In the genomic region with DNA sequence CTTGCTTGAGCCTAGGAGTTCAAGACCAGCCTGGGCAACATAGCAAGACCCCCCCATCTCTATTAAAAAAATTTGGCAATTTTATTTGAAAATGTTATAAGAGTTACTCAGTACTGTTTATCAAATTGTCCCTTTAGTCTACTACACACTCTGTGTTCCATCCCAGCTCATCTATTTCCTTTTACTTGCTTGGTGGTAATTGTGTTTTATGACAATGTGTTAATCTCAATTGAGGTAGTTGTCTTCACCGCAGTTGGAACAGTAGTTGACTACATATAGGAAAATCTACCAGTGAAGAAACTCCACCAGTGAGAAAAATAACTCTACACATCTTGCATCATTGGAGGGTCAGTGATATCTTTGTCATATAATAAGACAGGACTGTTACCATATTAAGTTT, we compare ENCODE assay signal across 25 cellular contexts. TPM values are rescaled to one million over a fixed set of nuclear protein-coding genes. Genes with fewer than 3 reads are reported as not detected.
DNase-seq lines count a peak whose midpoint lies in the region; ATAC-seq and TF ChIP-seq lines count a peak whose summit lies in the region.
"Had no signal": no experiment of that assay in that cellular context is flagged by ENCODE, and none has a peak within 500 bp of the region (broad histone marks: within the 10 kb centered on the region; RNA-seq: fewer than 3 reads in every experiment).

No MANE protein-coding gene starts in this region.

- no peaks in the 10 kb centered on the region for H3K27me3 Mint-ChIP-seq in activated naive CD4-positive, alpha-beta T cell treated with anti-CD3 and anti-CD28 coated beads, Interleukin-2, amount 50 U/mL, for 24 hours
- H3K27me3 Mint-ChIP-seq in activated naive CD8-positive, alpha-beta T cell treated with anti-CD3 and anti-CD28 coated beads, Interleukin-2, amount 50 U/mL, for 24 hours = no peaks in the 10 kb centered on the region
- no peaks in the 10 kb centered on the region for H3K27me3 Mint-ChIP-seq in stimulated activated memory B cell treated with anti-CD40 and anti-IgM and Interleukin-4, amounts not matched to agents 10 μg/mL and 1 μg/mL and 100 μg/mL, for 72 hours

- intact Hi-C loops in OCI-LY7 (cut with micrococcal nuclease; ENCODE audit: unreplicated experiment) = loop anchor here (5.0 kb wide), 1 partner anchor 53 kb away; no protein-coding TSS in a partner anchor
- intact Hi-C loops in mucosa of descending colon (cut with DNase I, micrococcal nuclease) = no loop called here

- no peak for TF ChIP-seq CTCF in OCI-LY7 (conservative IDR thresholded peaks at IDR 0.05; ENCODE audit: low read length)
- no peak for TF ChIP-seq CTCF in Peyer's patch (IDR thresholded peaks at IDR 0.05)
- no peak for TF ChIP-seq CTCF in mucosa of descending colon (IDR thresholded peaks at IDR 0.05)

- no peak for DNase-seq in activated naive CD4-positive, alpha-beta T cell treated with anti-CD3 and anti-CD28 coated beads, Interleukin-2, amount 50 U/mL, for 16 hours
- DNase-seq in OCI-LY7 (ENCODE audit: low spot score) (no peak), Peyer's patch (no peak), mucosa of descending colon (no peak)
- no peak for DNase-seq in activated naive CD8-positive, alpha-beta T cell treated with anti-CD3 and anti-CD28 coated beads, Interleukin-2, amount 50 U/mL, for 24 hours
- DNase-seq in stimulated activated naive CD4-positive, alpha-beta T cell treated with Interleukin-2 at 50 U/mL for 16 hours (lab: John Stamatoyannopoulos, UW) = no peak
- DNase-seq: activated CD4-positive, alpha-beta T cell treated with anti-CD3 and anti-CD28 coated beads for 4 hours; anterior cingulate cortex; dermis blood vessel endothelial cell; DMS53; H7; kidney; lower lobe of right lung; NCI-H1048; NCI-H2081; NCI-H82; occipital lobe; SIG-M5; stomach had no signal

- H3K9me3 ChIP-seq in OCI-LY7 (ENCODE audit: low read length) = no peaks in the 10 kb centered on the region
- no peaks in the 10 kb centered on the region for H3K9me3 ChIP-seq in Peyer's patch
- H3K9me3 ChIP-seq in mucosa of descending colon = no peaks in the 10 kb centered on the region
- H3K9me3 ChIP-seq: lower lobe of right lung, stomach, tibial nerve had no signal

- H4K20me1 ChIP-seq in OCI-LY7 (ENCODE audit: insufficient read depth, low read length) = peaks cover 28% of the 10 kb centered on the region; the same call in 1 of the 2 replicates

- CTCF ChIA-PET in OCI-LY7 (lab: Charles Lee; ENCODE audit: unreplicated experiment) = no interaction called here

- ATAC-seq in activated naive CD8-positive, alpha-beta T cell treated with anti-CD3 and anti-CD28 coated beads, Interleukin-2, amount 50 U/mL, for 24 hours = peak; percentile 49
- no peak for ATAC-seq in stimulated activated memory B cell treated with anti-CD40 and anti-IgM and Interleukin-4, amounts not matched to agents 10 μg/mL and 1 μg/mL and 100 μg/mL, for 72 hours
- no peak for ATAC-seq in mucosa of descending colon
- ATAC-seq: lower lobe of right lung had no signal

- H3K4me1 Mint-ChIP-seq in activated naive CD4-positive, alpha-beta T cell treated with anti-CD3 and anti-CD28 coated beads, Interleukin-2, amount 50 U/mL, for 24 hours = peaks cover 73% of the 10 kb centered on the region
- peaks cover 90% of the 10 kb centered on the region for H3K4me1 Mint-ChIP-seq in activated naive CD8-positive, alpha-beta T cell treated with anti-CD3 and anti-CD28 coated beads, Interleukin-2, amount 50 U/mL, for 24 hours
- H3K4me1 Mint-ChIP-seq in stimulated activated memory B cell treated with anti-CD40 and anti-IgM and Interleukin-4, amounts not matched to agents 10 μg/mL and 1 μg/mL and 100 μg/mL, for 72 hours = peaks cover 79% of the 10 kb centered on the region

- no TSS peak for BruUV-seq in OCI-LY7 (replicated peaks; lab: Mats Ljungman, UMichigan)

- TF ChIP-seq POLR2A in Peyer's patch (IDR thresholded peaks at IDR 0.05) = no peak

- peak overlapping the region; percentile 78 for H3K27ac Mint-ChIP-seq in activated naive CD4-positive, alpha-beta T cell treated with anti-CD3 and anti-CD28 coated beads, Interleukin-2, amount 50 U/mL, for 24 hours
- peak overlapping the region; percentile 96 for H3K27ac Mint-ChIP-seq in activated naive CD8-positive, alpha-beta T cell treated with anti-CD3 and anti-CD28 coated beads, Interleukin-2, amount 50 U/mL, for 24 hours
- H3K27ac Mint-ChIP-seq in stimulated activated memory B cell treated with anti-CD40 and anti-IgM and Interleukin-4, amounts not matched to agents 10 μg/mL and 1 μg/mL and 100 μg/mL, for 72 hours = peak overlapping the region; percentile 64

- H3K27me3 ChIP-seq in Peyer's patch = no peaks in the 10 kb centered on the region
- H3K27me3 ChIP-seq: cardiac muscle cell, stomach, tibial nerve had no signal

- H3K4me1 ChIP-seq in OCI-LY7 (ENCODE audit: insufficient read depth, low read length, poor library complexity, severe bottlenecking) (peaks cover 72% of the 10 kb centered on the region), Peyer's patch (peaks cover 0 to 15% (median 0%) of the 10 kb centered on the region in 4 donors), mucosa of descending colon (ENCODE audit: low read depth) (peaks cover 4% of the 10 kb centered on the region)

- H3K4me2 ChIP-seq in OCI-LY7 (ENCODE audit: low read length) = peak overlapping the region; percentile 74; the same call in 1 of the 2 replicates
- H3K4me2 ChIP-seq: KMS-11, smooth muscle cell had no signal

- no peaks in the 10 kb centered on the region for H3K9me3 Mint-ChIP-seq in activated naive CD4-positive, alpha-beta T cell treated with anti-CD3 and anti-CD28 coated beads, Interleukin-2, amount 50 U/mL, for 24 hours
- H3K9me3 Mint-ChIP-seq in activated naive CD8-positive, alpha-beta T cell treated with anti-CD3 and anti-CD28 coated beads, Interleukin-2, amount 50 U/mL, for 24 hours = no peaks in the 10 kb centered on the region
- H3K9me3 Mint-ChIP-seq in stimulated activated memory B cell treated with anti-CD40 and anti-IgM and Interleukin-4, amounts not matched to agents 10 μg/mL and 1 μg/mL and 100 μg/mL, for 72 hours = no peaks in the 10 kb centered on the region

- H3K27ac ChIP-seq in OCI-LY7 (ENCODE audit: low read depth, low read length, poor library complexity, severe bottlenecking) (no peak overlapping the region), Peyer's patch (no peak overlapping the region)
- H3K27ac ChIP-seq: cardiac muscle cell, KMS-11, lower lobe of right lung, stomach, tibial nerve had no signal

- H3K4me3 Mint-ChIP-seq in activated naive CD4-positive, alpha-beta T cell treated with anti-CD3 and anti-CD28 coated beads, Interleukin-2, amount 50 U/mL, for 24 hours = peak overlapping the region; percentile 43
- peak overlapping the region; percentile 75 for H3K4me3 Mint-ChIP-seq in activated naive CD8-positive, alpha-beta T cell treated with anti-CD3 and anti-CD28 coated beads, Interleukin-2, amount 50 U/mL, for 24 hours
- peak overlapping the region; percentile 39 for H3K4me3 Mint-ChIP-seq in stimulated activated memory B cell treated with anti-CD40 and anti-IgM and Interleukin-4, amounts not matched to agents 10 μg/mL and 1 μg/mL and 100 μg/mL, for 72 hours

- H3K36me3 ChIP-seq in OCI-LY7 (ENCODE audit: insufficient read depth, low read length) (peaks cover 57% of the 10 kb centered on the region), Peyer's patch (no peaks in the 10 kb centered on the region), mucosa of descending colon (ENCODE audit: low read depth) (no peaks in the 10 kb centered on the region)
- H3K36me3 ChIP-seq: cardiac muscle cell, lower lobe of right lung, stomach, tibial nerve had no signal

- H3K9me2 ChIP-seq in OCI-LY7 (ENCODE audit: insufficient read depth, low read length) = no peaks in the 10 kb centered on the region

- H3K4me3 ChIP-seq in OCI-LY7 (ENCODE audit: low read depth, low read length, poor library complexity, severe bottlenecking) = no peak overlapping the region
- H3K4me3 ChIP-seq in Peyer's patch = no peak overlapping the region
- H3K4me3 ChIP-seq in mucosa of descending colon = no peak overlapping the region
- H3K4me3 ChIP-seq: cardiac muscle cell, lower lobe of right lung, smooth muscle cell, stomach, tibial nerve had no signal

- POLR2A ChIA-PET in OCI-LY7 (lab: Charles Lee) = interaction anchor here (0.6 to 1.2 kb wide), 5 partner anchors 8 to 123 kb away, joined by 3 to 4 read pairs (median 3); partner anchors contain the start of gene NCOA3

- peaks cover 11% of the 10 kb centered on the region for H3K36me3 Mint-ChIP-seq in activated naive CD4-positive, alpha-beta T cell treated with anti-CD3 and anti-CD28 coated beads, Interleukin-2, amount 50 U/mL, for 24 hours
- H3K36me3 Mint-ChIP-seq in activated naive CD8-positive, alpha-beta T cell treated with anti-CD3 and anti-CD28 coated beads, Interleukin-2, amount 50 U/mL, for 24 hours (ENCODE audit: low read depth) = peaks cover 30% of the 10 kb centered on the region
- H3K36me3 Mint-ChIP-seq in stimulated activated memory B cell treated with anti-CD40 and anti-IgM and Interleukin-4, amounts not matched to agents 10 μg/mL and 1 μg/mL and 100 μg/mL, for 72 hours = peaks cover 34% of the 10 kb centered on the region

- H3K79me2 ChIP-seq in OCI-LY7 (ENCODE audit: insufficient read depth, low read depth, low read length) = peaks cover 100% of the 10 kb centered on the region

- no peak overlapping the region for H2AFZ ChIP-seq in OCI-LY7 (ENCODE audit: low read length)

RNA-seq across cellular contexts. Expression of gene NCOA3, which starts 8.0 kb away (rescaled TPM):
- 45.4 and 50.5 TPM in 2 replicates for total RNA-seq in OCI-LY7 (2014; rRNA removed; shearing (Covaris generic))
- total RNA-seq in OCI-LY7 (2022) = 75.6 and 86.5 TPM in 2 replicates
- total RNA-seq in Peyer's patch = 10 to 100 TPM; 17.9 to 99.9 (median 26.6) TPM
- total RNA-seq in mucosa of descending colon = 10 to 100 TPM; 22.8 to 28.8 (median 24.7) TPM
